ENCODE assay signal across 24 cellular contexts in genomic region chr2:10980071-10980470, GRCh38.
DNase-seq lines count a peak whose midpoint lies in the region; ATAC-seq and TF ChIP-seq lines count a peak whose summit lies in the region.
"Had no signal": no experiment of that assay in that cellular context is flagged by ENCODE, and none has a peak within 500 bp of the region (broad histone marks: within the 10 kb centered on the region; RNA-seq: fewer than 3 reads in every experiment).

No MANE protein-coding gene starts in this region.

- DNase-seq in Right ventricle myocardium superior (no peak), left ventricle myocardium superior (no peak), left ventricle myocardium inferior (no peak), Right ventricle myocardium inferior (ENCODE audit: missing footprints) (no peak), activated gamma-delta T cell treated with Interleukin-2 at 50 U/mL for 16 hours (no peak)
- DNase-seq in activated naive CD4-positive, alpha-beta T cell treated with anti-CD3 and anti-CD28 coated beads, Interleukin-2, amount 50 U/mL, for 72 hours (ENCODE audit: low spot score in 2 of 2), result no peak
- DNase-seq: 8988T; ACHN; AML-193; BE2C; CD4-positive, alpha-beta T cell; CD8-positive, alpha-beta memory T cell; DMS 273 treated with DMSO at 0.1 percent for 48 hours; DMS79; EL; GDM1; GM23248; H7; HCEC 1CT had no signal

- peaks cover 48% of the 10 kb centered on the region for H3K4me1 Mint-ChIP-seq in nephron

- H3K27ac Mint-ChIP-seq in nephron, result peak overlapping the region in 2 of 3 experiments; percentile 35 to 57
- H3K27ac Mint-ChIP-seq in activated naive CD4-positive, alpha-beta T cell treated with anti-CD3 and anti-CD28 coated beads, Interleukin-2, amount 50 U/mL, for 72 hours, result no peak overlapping the region
- H3K27ac Mint-ChIP-seq: CD14-positive monocyte; CD4-positive, alpha-beta T cell; CD8-positive, alpha-beta memory T cell had no signal

- H3K36me3 ChIP-seq in left ventricle myocardium inferior, result no peaks in the 10 kb centered on the region
- H3K36me3 ChIP-seq: BE2C; BLaER1 treated with 17β-estradiol and CSF1 and Interleukin-3, amounts not matched to agents 10 nM and 100 nM had no signal

- H3K36me3 Mint-ChIP-seq in nephron (ENCODE audit: low read depth), result no peaks in the 10 kb centered on the region
- H3K36me3 Mint-ChIP-seq in activated naive CD4-positive, alpha-beta T cell treated with anti-CD3 and anti-CD28 coated beads, Interleukin-2, amount 50 U/mL, for 72 hours, result no peaks in the 10 kb centered on the region
- H3K36me3 Mint-ChIP-seq: CD14-positive monocyte; CD8-positive, alpha-beta memory T cell had no signal

- H3K27me3 Mint-ChIP-seq in nephron (ENCODE audit: low read depth), result peaks cover 16% of the 10 kb centered on the region

- ATAC-seq in Right ventricle myocardium superior (ENCODE audit: poor library complexity) (peak; percentile 16), left ventricle myocardium superior (no peak), Right ventricle myocardium inferior (no peak)
- no peak for ATAC-seq in activated naive CD4-positive, alpha-beta T cell treated with anti-CD3 and anti-CD28 coated beads, Interleukin-2, amount 50 U/mL, for 72 hours
- ATAC-seq: GM12878 had no signal

- peak overlapping the region; percentile 4 for H3K27ac ChIP-seq in left ventricle myocardium inferior (replicated peaks)
- H3K27ac ChIP-seq: A549; BLaER1 treated with 17β-estradiol and CSF1 and Interleukin-3, amounts not matched to agents 10 nM and 100 nM; GM23248 had no signal

- no peaks in the 10 kb centered on the region for H3K9me3 ChIP-seq in left ventricle myocardium inferior (replicated peaks)
- H3K9me3 ChIP-seq: A549; BE2C; BLaER1 treated with 17β-estradiol and CSF1 and Interleukin-3, amounts not matched to agents 10 nM and 100 nM had no signal

- intact Hi-C loops in Right ventricle myocardium superior (cut with DNase I) (no loop called here), left ventricle myocardium superior (cut with micrococcal nuclease) (no loop called here), left ventricle myocardium inferior (cut with micrococcal nuclease) (no loop called here), Right ventricle myocardium inferior (cut with DNase I) (no loop called here)

- peak overlapping the region in 1 of 3 experiments; percentile 12 for H3K4me3 Mint-ChIP-seq in nephron
- H3K4me3 Mint-ChIP-seq: CD14-positive monocyte; CD4-positive, alpha-beta T cell; CD8-positive, alpha-beta memory T cell had no signal

- TF ChIP-seq CTCF in left ventricle myocardium inferior (IDR thresholded peaks at IDR 0.05; ENCODE audit: borderline replicate concordance) (no peak), nephron (IDR thresholded peaks at IDR 0.05; ENCODE audit: unreplicated experiment in 3 of 3) (no peak)

- peaks cover 63% of the 10 kb centered on the region for H3K27me3 ChIP-seq in left ventricle myocardium inferior (ENCODE audit: low read depth)
- H3K27me3 ChIP-seq: BE2C; BLaER1 treated with 17β-estradiol and CSF1 and Interleukin-3, amounts not matched to agents 10 nM and 100 nM had no signal

- no peaks in the 10 kb centered on the region for H3K9me3 Mint-ChIP-seq in nephron
- no peaks in the 10 kb centered on the region for H3K9me3 Mint-ChIP-seq in activated naive CD4-positive, alpha-beta T cell treated with anti-CD3 and anti-CD28 coated beads, Interleukin-2, amount 50 U/mL, for 72 hours
- H3K9me3 Mint-ChIP-seq: CD14-positive monocyte; CD4-positive, alpha-beta T cell had no signal

- H3K4me3 ChIP-seq in left ventricle myocardium inferior, result no peak overlapping the region
- H3K4me3 ChIP-seq: A549; BLaER1 treated with 17β-estradiol and CSF1 and Interleukin-3, amounts not matched to agents 10 nM and 100 nM; GM12878; GM23248 had no signal

- peaks cover 8% of the 10 kb centered on the region for H3K4me1 ChIP-seq in left ventricle myocardium inferior
- H3K4me1 ChIP-seq: A549 had no signal

Comparison
In these comparisons a context has a peak if more than half of its experiments do, and no peak if none do; other contexts are left out.
1. H3K27ac Mint-ChIP-seq: peak in nephron (2 of 3); none in activated naive CD4-positive, alpha-beta T cell treated with anti-CD3 and anti-CD28 coated beads, Interleukin-2, amount 50 U/mL, for 72 hours (0 of 2).